In genomic region chr6:127514396-127515227, GRCh38 we compare ENCODE assay signal across 7 cellular contexts. TPM values are rescaled to one million over a fixed set of nuclear protein-coding genes. Genes with fewer than 3 reads are reported as not detected.
DNase-seq lines count a peak whose midpoint lies in the region; TF ChIP-seq lines count a peak whose summit lies in the region.

No MANE protein-coding gene starts in this region.

- H3K4me3 Mint-ChIP-seq in activated CD4-positive, alpha-beta T cell treated with anti-CD3 and anti-CD28 coated beads, Interleukin-2, amount 10 ng/mL, durations not matched to agents 24 days and 14 days: peak overlapping the region; percentile 85
- H3K4me3 Mint-ChIP-seq in mesothelial cell of epicardium: peak overlapping the region; percentile 62
- no peak overlapping the region for H3K4me3 Mint-ChIP-seq in Caco-2 (ENCODE audit: unreplicated experiment)

- intact Hi-C loops in activated CD4-positive, alpha-beta T cell treated with anti-CD3 and anti-CD28 coated beads, Interleukin-2, amount 10 ng/mL, durations not matched to agents 24 days and 14 days (cut with micrococcal nuclease): loop anchor here (10.0 kb wide), 2 partner anchors 380 to 1720 kb away; partner anchors contain the start of gene NCOA7
- intact Hi-C loops in Caco-2 (cut with micrococcal nuclease; ENCODE audit: unreplicated experiment): no loop called here

- H3K4me3 ChIP-seq in Caco-2 (ENCODE audit: low read depth, low read length): no peak overlapping the region

- no peak for TF ChIP-seq CTCF in mesothelial cell of epicardium (IDR thresholded peaks at IDR 0.05; ENCODE audit: unreplicated experiment)
- TF ChIP-seq CTCF in Caco-2 (IDR thresholded peaks at IDR 0.05; ENCODE audit: insufficient read depth in 1 of 2, low read depth in 1 of 2, low read length in 1 of 2, severe bottlenecking in 1 of 2, unreplicated experiment in 1 of 2): no peak

- no peaks in the 10 kb centered on the region for H3K36me3 ChIP-seq in Caco-2 (ENCODE audit: control insufficient read depth, insufficient read depth, low read length)

- H3K27me3 ChIP-seq in Caco-2 (replicated peaks; ENCODE audit: control insufficient read depth, insufficient read depth, low read length): peaks cover 1% of the 10 kb centered on the region; the same call in 1 of the 2 replicates

- H3K27ac Mint-ChIP-seq in activated CD4-positive, alpha-beta T cell treated with anti-CD3 and anti-CD28 coated beads, Interleukin-2, amount 10 ng/mL, durations not matched to agents 24 days and 14 days: peak overlapping the region; percentile 89
- H3K27ac Mint-ChIP-seq in mesothelial cell of epicardium (no peak overlapping the region), Caco-2 (ENCODE audit: unreplicated experiment) (no peak overlapping the region)

- CTCF ChIA-PET in Caco-2 (lab: Charles Lee): no interaction called here

- peaks cover 25% of the 10 kb centered on the region for H3K36me3 Mint-ChIP-seq in activated CD4-positive, alpha-beta T cell treated with anti-CD3 and anti-CD28 coated beads, Interleukin-2, amount 10 ng/mL, durations not matched to agents 24 days and 14 days (ENCODE audit: low read depth)
- no peaks in the 10 kb centered on the region for H3K36me3 Mint-ChIP-seq in mesothelial cell of epicardium
- H3K36me3 Mint-ChIP-seq in Caco-2 (ENCODE audit: insufficient read depth, unreplicated experiment): no peaks in the 10 kb centered on the region

- DNase-seq in HCEC 1CT: peak; percentile 73
- peak; percentile 89 for DNase-seq in activated CD4-positive, alpha-beta T cell treated with anti-CD3 and anti-CD28 coated beads, Interleukin-2, amount 10 ng/mL, durations not matched to agents 24 days and 14 days
- peak; percentile 35 for DNase-seq in effector CD4-positive, alpha-beta T cell
- DNase-seq in mesothelial cell of epicardium (ENCODE audit: low spot score in 2 of 2, unreplicated experiment in 2 of 2): no peak
- DNase-seq in stimulated activated naive CD4-positive, alpha-beta T cell treated with Interleukin-2 at 50 U/mL for 16 hours (lab: John Stamatoyannopoulos, UW): peak; percentile 28
- no peak for DNase-seq in dermis blood vessel endothelial cell
- DNase-seq in Caco-2: no peak

- POLR2A ChIA-PET in Caco-2 (lab: Charles Lee): no interaction called here

- no peaks in the 10 kb centered on the region for H3K4me1 ChIP-seq in Caco-2

- H3K27me3 Mint-ChIP-seq in activated CD4-positive, alpha-beta T cell treated with anti-CD3 and anti-CD28 coated beads, Interleukin-2, amount 10 ng/mL, durations not matched to agents 24 days and 14 days: peaks cover 15% of the 10 kb centered on the region
- H3K27me3 Mint-ChIP-seq in mesothelial cell of epicardium (ENCODE audit: low read depth) (peaks cover 91% of the 10 kb centered on the region), Caco-2 (ENCODE audit: insufficient read depth, unreplicated experiment) (peaks cover 21% of the 10 kb centered on the region)

- no TSS peak for BruUV-seq in Caco-2 (replicated peaks; lab: Mats Ljungman, UMichigan)

- peaks cover 34% of the 10 kb centered on the region for H3K4me1 Mint-ChIP-seq in activated CD4-positive, alpha-beta T cell treated with anti-CD3 and anti-CD28 coated beads, Interleukin-2, amount 10 ng/mL, durations not matched to agents 24 days and 14 days
- peaks cover 6% of the 10 kb centered on the region for H3K4me1 Mint-ChIP-seq in mesothelial cell of epicardium
- no peaks in the 10 kb centered on the region for H3K4me1 Mint-ChIP-seq in Caco-2 (ENCODE audit: low read depth, unreplicated experiment)

- H3K9me3 Mint-ChIP-seq in activated CD4-positive, alpha-beta T cell treated with anti-CD3 and anti-CD28 coated beads, Interleukin-2, amount 10 ng/mL, durations not matched to agents 24 days and 14 days: no peaks in the 10 kb centered on the region
- H3K9me3 Mint-ChIP-seq in mesothelial cell of epicardium: peaks cover 5% of the 10 kb centered on the region
- H3K9me3 Mint-ChIP-seq in Caco-2 (ENCODE audit: unreplicated experiment): no peaks in the 10 kb centered on the region

- H3K9me3 ChIP-seq in Caco-2: no peaks in the 10 kb centered on the region

RNA-seq across cellular contexts. Expression of gene KIAA0408, which starts 55.4 kb away (rescaled TPM):
- total RNA-seq in activated CD4-positive, alpha-beta T cell treated with anti-CD3 and anti-CD28 coated beads, Interleukin-2, amount 10 ng/mL, durations not matched to agents 24 days and 14 days: 8.2 and 8.7 TPM in 2 replicates
- total RNA-seq in mesothelial cell of epicardium (0.25 to 0.58 TPM (median 0.27 TPM) in 3 replicates), dermis blood vessel endothelial cell (under 0.01 TPM in 1 of 2 replicates, not detected in the other), Caco-2 (2022) (not detected in 2 replicates)

Comparison
In these comparisons a context has a peak if more than half of its experiments do, and no peak if none do; other contexts are left out.
1. DNase-seq: peak in HCEC 1CT (single experiment), activated CD4-positive, alpha-beta T cell treated with anti-CD3 and anti-CD28 coated beads, Interleukin-2, amount 10 ng/mL, durations not matched to agents 24 days and 14 days (single experiment), effector CD4-positive, alpha-beta T cell (single experiment) and stimulated activated naive CD4-positive, alpha-beta T cell treated with Interleukin-2 at 50 U/mL for 16 hours (single experiment); none in mesothelial cell of epicardium (0 of 2), dermis blood vessel endothelial cell (single experiment) and Caco-2 (0 of 2).